In genomic region chr2:108423502-108424251, GRCh38 we compare ENCODE assay signal across 21 cellular contexts. TPM values are rescaled to one million over a fixed set of nuclear protein-coding genes. Genes with fewer than 3 reads are reported as not detected.
DNase-seq lines count a peak whose midpoint lies in the region; ATAC-seq and TF ChIP-seq lines count a peak whose summit lies in the region.
"Had no signal": no experiment of that assay in that cellular context is flagged by ENCODE, and none has a peak within 500 bp of the region (broad histone marks: within the 10 kb centered on the region; RNA-seq: fewer than 3 reads in every experiment).

No MANE protein-coding gene starts in this region.

- no peak overlapping the region for H2AFZ ChIP-seq in trophoblast cell (ENCODE audit: insufficient read depth, low read length, poor library complexity)

- 91% methylated on average over 8 of the region's 8 CpGs for WGBS in liver
- no CpG with 5 or more reads among the region's 8 CpGs for WGBS in trophoblast cell (ENCODE audit: extremely low coverage, insufficient coverage, insufficient read length)

- no peak overlapping the region for H2BK120ac ChIP-seq in trophoblast cell (ENCODE audit: insufficient read depth, low read length, poor library complexity)

- H3K79me2 ChIP-seq in trophoblast cell (ENCODE audit: control insufficient read depth, insufficient read depth, low read length, poor library complexity), result no peaks in the 10 kb centered on the region

- H3K9ac ChIP-seq in liver (ENCODE audit: low read depth in 1 of 2, low read length in 2 of 2) (no peak overlapping the region), trophoblast cell (ENCODE audit: low read length) (no peak overlapping the region)
- H3K9ac ChIP-seq: BLaER1 treated with 17β-estradiol and CSF1 and Interleukin-3, amounts not matched to agents 10 nM and 100 nM; KMS-11 had no signal

- TF ChIP-seq RAD21 in liver (IDR thresholded peaks at IDR 0.05), result no peak

- ATAC-seq in WTC11 (no peak; the same call in 1 of the 2 replicates), GM18858 (IDR thresholded peaks at IDR 0.05; ENCODE audit: unreplicated experiment) (no peak), HG03432 (IDR thresholded peaks at IDR 0.05; ENCODE audit: unreplicated experiment) (no peak)
- ATAC-seq: CD8-positive, alpha-beta T cell had no signal

- no peak overlapping the region for H3K4me2 ChIP-seq in trophoblast cell (ENCODE audit: low read length)
- H3K4me2 ChIP-seq: BLaER1 treated with 17β-estradiol and CSF1 and Interleukin-3, amounts not matched to agents 10 nM and 100 nM; KMS-11 had no signal

- CTCF ChIA-PET in WTC11 (lab: Charles Lee), result interaction anchor here (0.5 kb wide), 1 partner anchor 935 kb away, joined by 4 read pairs; no protein-coding TSS in a partner anchor

- no peaks in the 10 kb centered on the region for H3K27me3 Mint-ChIP-seq in WTC11 (ENCODE audit: low read depth)

- H2BK12ac ChIP-seq in trophoblast cell (ENCODE audit: low read length), result no peak overlapping the region

- H3K36me3 ChIP-seq in liver (ENCODE audit: control insufficient read depth in 4 of 4, insufficient read depth in 3 of 4, low read depth in 1 of 4, low read length in 3 of 4) (no peaks in the 10 kb centered on the region), trophoblast cell (ENCODE audit: control insufficient read depth in 1 of 2, insufficient read depth in 2 of 2, low read length in 2 of 2) (no peaks in the 10 kb centered on the region)
- H3K36me3 ChIP-seq: BLaER1 treated with 17β-estradiol and CSF1 and Interleukin-3, amounts not matched to agents 10 nM and 100 nM; HAP-1 had no signal

- H4K12ac ChIP-seq in trophoblast cell (ENCODE audit: low read depth, low read length), result no peak overlapping the region

- H3K23ac ChIP-seq in trophoblast cell (ENCODE audit: low read length), result no peak overlapping the region

- no peak overlapping the region for H2BK5ac ChIP-seq in trophoblast cell (ENCODE audit: low read depth, low read length, poor library complexity)

- peak; percentile 54 for DNase-seq in HT-29 (ENCODE audit: low spot score)
- DNase-seq in WTC11 (ENCODE audit: low spot score), result no peak
- DNase-seq in trophoblast cell, result peak; percentile 44 to 64
- no peak for DNase-seq in COLO829 (ENCODE audit: low spot score)
- no peak for DNase-seq in cerebellar nuclear complex (lab: John Stamatoyannopoulos, UW)
- DNase-seq: CD8-positive, alpha-beta T cell; DMS79; NCI-H1048; NCI-H1436 treated with DMSO at 0.1 percent for 48 hours; NCI-H2029; NCI-H2171; NCI-H446 treated with DMSO at 0.1 percent for 48 hours; Right ventricle myocardium superior; SW 1271 had no signal

- H3K4ac ChIP-seq in trophoblast cell (ENCODE audit: low read depth, low read length), result no peak overlapping the region

- no peak overlapping the region for H4K91ac ChIP-seq in trophoblast cell (ENCODE audit: low read depth, low read length)

- no peak for TF ChIP-seq CTCF in WTC11 (IDR thresholded peaks at IDR 0.05)
- no peak for TF ChIP-seq CTCF in liver (IDR thresholded peaks at IDR 0.05; ENCODE audit: low read depth, low read length, missing input control)

- H3K27ac Mint-ChIP-seq in WTC11, result peak overlapping the region; percentile 5; the same call in 1 of the 2 replicates
- H3K27ac Mint-ChIP-seq: CD8-positive, alpha-beta T cell had no signal

- H2AK5ac ChIP-seq in trophoblast cell (ENCODE audit: low read length), result no peak overlapping the region

- no peak overlapping the region for H3K27ac ChIP-seq in liver (ENCODE audit: low read depth in 1 of 2, low read length in 2 of 2)
- H3K27ac ChIP-seq in trophoblast cell (ENCODE audit: low read depth, low read length), result no peak overlapping the region
- H3K27ac ChIP-seq: BLaER1 treated with 17β-estradiol and CSF1 and Interleukin-3, amounts not matched to agents 10 nM and 100 nM; KMS-11 had no signal

- H3K4me3 ChIP-seq in liver (ENCODE audit: low read depth in 1 of 3, low read length in 3 of 3) (no peak overlapping the region), trophoblast cell (ENCODE audit: low read depth, low read length) (no peak overlapping the region)
- H3K4me3 ChIP-seq: BLaER1 treated with 17β-estradiol and CSF1 and Interleukin-3, amounts not matched to agents 10 nM and 100 nM; HAP-1 had no signal

- no peak overlapping the region for H4K8ac ChIP-seq in trophoblast cell (ENCODE audit: low read depth, low read length)

- POLR2A ChIA-PET in WTC11 (lab: Charles Lee), result no interaction called here

- peaks cover 4% of the 10 kb centered on the region for H3K4me1 Mint-ChIP-seq in WTC11

- H3K79me1 ChIP-seq in trophoblast cell (ENCODE audit: low read length), result no peaks in the 10 kb centered on the region

- H3K9me3 Mint-ChIP-seq in WTC11, result peaks cover under 1% of the 10 kb centered on the region; the same call in 1 of the 2 replicates

- no peak overlapping the region for H3K18ac ChIP-seq in trophoblast cell (ENCODE audit: low read length)

- H3K4me3 Mint-ChIP-seq in WTC11, result no peak overlapping the region
- H3K4me3 Mint-ChIP-seq: CD8-positive, alpha-beta T cell had no signal

- no peaks in the 10 kb centered on the region for H3K27me3 ChIP-seq in liver (ENCODE audit: control insufficient read depth in 4 of 4, insufficient read depth in 4 of 4, low read length in 3 of 4)
- no peaks in the 10 kb centered on the region for H3K27me3 ChIP-seq in trophoblast cell (ENCODE audit: insufficient read depth, low read length)
- H3K27me3 ChIP-seq: BLaER1 treated with 17β-estradiol and CSF1 and Interleukin-3, amounts not matched to agents 10 nM and 100 nM had no signal

- no peak overlapping the region for H3K14ac ChIP-seq in trophoblast cell (ENCODE audit: low read length)

- no peaks in the 10 kb centered on the region for H3K36me3 Mint-ChIP-seq in WTC11
- H3K36me3 Mint-ChIP-seq: CD8-positive, alpha-beta T cell had no signal

- H3K9me3 ChIP-seq in liver (ENCODE audit: control insufficient read depth in 4 of 4, low read length in 3 of 4) (no peaks in the 10 kb centered on the region), trophoblast cell (ENCODE audit: insufficient read depth, low read depth, low read length) (no peaks in the 10 kb centered on the region)
- H3K9me3 ChIP-seq: HAP-1 had no signal

- H3K4me1 ChIP-seq in liver (ENCODE audit: control insufficient read depth in 4 of 4, insufficient read depth in 4 of 4, low read length in 3 of 4), result no peaks in the 10 kb centered on the region
- H3K4me1 ChIP-seq in trophoblast cell (ENCODE audit: control insufficient read depth in 1 of 2, insufficient read depth in 2 of 2, low read length in 2 of 2), result peaks cover 0 to 2% of the 10 kb centered on the region in 2 experiments
- H3K4me1 ChIP-seq: BLaER1 treated with 17β-estradiol and CSF1 and Interleukin-3, amounts not matched to agents 10 nM and 100 nM; HAP-1 had no signal

TF ChIP-seq in WTC11, 78 proteins besides CTCF, POLR2A, EP300 and RAD21 (continues in another document):
- TF ChIP-seq FOXP4 (CRISPR knock-in tag; IDR thresholded peaks at IDR 0.05), result no peak
- TF ChIP-seq SMAD4 (CRISPR knock-in tag; IDR thresholded peaks at IDR 0.05), result no peak
- no peak for TF ChIP-seq TP53 (CRISPR knock-in tag; IDR thresholded peaks at IDR 0.05)

TF ChIP-seq in liver, 16 proteins besides CTCF, POLR2A, EP300 and RAD21:
- TF ChIP-seq HNF4A (conservative IDR thresholded peaks at IDR 0.05) (peak; percentile 12 to 17), GABPA (IDR thresholded peaks at IDR 0.05 in 1 of 2, conservative IDR thresholded peaks at IDR 0.05 in 1 of 2) (no peak)

RNA-seq across cellular contexts. Expression of gene GCC2, which starts 25.3 kb away (rescaled TPM):
- 12.7 and 16.6 TPM in 2 replicates for total RNA-seq in HT-29 (2014; rRNA removed; shearing (Covaris generic))
- 45.1 to 66.5 TPM (median 48.0 TPM) in 3 replicates for total RNA-seq in WTC11 (2021)
- total RNA-seq in liver, result 10 to 100 TPM; 18.2 to 21.7 TPM
- 10 to 100 TPM in 1 of 2 donors, 1 to 10 TPM in 1; 4.8 to 26.1 TPM for polyA plus RNA-seq in liver
- 33.2 and 33.7 TPM in 2 replicates for polyA plus RNA-seq in trophoblast cell (2013)

RNA-seq across cellular contexts. Expression of gene SULT1C4, which starts 45.9 kb away (rescaled TPM):
- total RNA-seq in HT-29 (2014; rRNA removed; shearing (Covaris generic)), result not detected in 2 replicates
- 4.3 to 4.9 TPM (median 4.6 TPM) in 3 replicates for total RNA-seq in WTC11 (2021)
- total RNA-seq in liver, result 10 to 100 TPM in 1 of 2 donors, 1 to 10 TPM in 1; 1.6 to 12.8 TPM
- 1 to 10 TPM; 1.0 TPM for polyA plus RNA-seq in liver
- polyA plus RNA-seq in trophoblast cell (2013), result 1.2 and 1.4 TPM in 2 replicates
- total RNA-seq: CD8-positive, alpha-beta T cell; M059J had no signal

Comparison
In these comparisons a context has a peak if more than half of its experiments do, and no peak if none do; other contexts are left out.
1. DNase-seq: peak in HT-29 (single experiment) and trophoblast cell (2 of 2); none in WTC11 (single experiment), COLO829 (single experiment) and cerebellar nuclear complex (0 of 2).